In the genomic region with DNA sequence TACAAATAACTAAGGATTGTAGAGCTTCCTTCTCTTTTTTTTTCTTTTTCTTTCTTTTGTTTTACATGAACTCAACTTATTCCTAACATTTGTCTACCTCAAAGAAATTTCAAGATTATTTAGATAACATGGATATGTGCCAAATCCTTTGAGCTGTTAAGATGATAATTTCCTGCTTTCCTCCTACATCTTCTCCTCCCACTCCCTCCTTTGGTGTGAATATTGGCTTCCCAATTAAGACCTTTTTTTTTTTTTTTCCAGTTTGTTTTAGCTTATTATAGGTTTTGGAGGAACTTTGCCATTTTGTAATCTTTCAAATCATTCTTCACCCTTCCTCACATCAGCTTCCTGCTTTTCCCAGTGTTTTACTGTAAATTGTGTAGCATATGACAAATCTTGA, we compare ENCODE assay signal across 25 cellular contexts. TPM values are rescaled to one million over a fixed set of nuclear protein-coding genes. Genes with fewer than 3 reads are reported as not detected.
"Had no signal": no experiment of that assay in that cellular context is flagged by ENCODE, and none has a peak within 500 bp of the region (broad histone marks: within the 10 kb centered on the region; RNA-seq: fewer than 3 reads in every experiment).

No MANE protein-coding gene starts in this region.

- H3K27me3 ChIP-seq: Peyer's patch, SJSA1 had no signal

- H3K27me3 Mint-ChIP-seq: activated CD4-positive, alpha-beta memory T cell treated with anti-CD3 and anti-CD28 coated beads for 36 hours; activated CD4-positive, alpha-beta T cell treated with anti-CD3 and anti-CD28 coated beads, Interleukin-2, amount 10 ng/mL, durations not matched to agents 7 days and 5 days; central memory CD8-positive, alpha-beta T cell had no signal

- H3K4me1 ChIP-seq: Peyer's patch, SJSA1 had no signal

- H3K27ac Mint-ChIP-seq: activated CD4-positive, alpha-beta memory T cell treated with anti-CD3 and anti-CD28 coated beads for 36 hours; activated CD4-positive, alpha-beta T cell treated with anti-CD3 and anti-CD28 coated beads, Interleukin-2, amount 10 ng/mL, durations not matched to agents 7 days and 5 days; activated naive CD4-positive, alpha-beta T cell treated with anti-CD3 and anti-CD28 coated beads, Interleukin-2, amount 50 U/mL, for 72 hours; T-helper 1 cell treated with Interleukin-12 subunit alpha and Interleukin-12 subunit beta and Interleukin-4 antibody, amounts not matched to agents 30 μg/mL and 1 μg/mL, for 36 hours had no signal

- H3K4me3 Mint-ChIP-seq: activated CD4-positive, alpha-beta memory T cell treated with anti-CD3 and anti-CD28 coated beads for 36 hours; activated CD4-positive, alpha-beta T cell treated with anti-CD3 and anti-CD28 coated beads, Interleukin-2, amount 10 ng/mL, durations not matched to agents 7 days and 5 days; activated T-helper 1 cell treated with anti-CD3 and anti-CD28 coated beads, Interleukin-12 subunit alpha, Interleukin-12 subunit beta, Interleukin-2, Interleukin-4 antibody, amounts not matched to agents 30 ng/mL and 10 ng/mL and 1 ng/mL, durations not matched to agents 14 hours and 24 hours and 36 hours; central memory CD8-positive, alpha-beta T cell; T-helper 1 cell treated with Interleukin-12 subunit alpha and Interleukin-12 subunit beta and Interleukin-4 antibody, amounts not matched to agents 30 μg/mL and 1 μg/mL, for 36 hours had no signal

- DNase-seq: activated CD4-positive, alpha-beta memory T cell treated with anti-CD3 and anti-CD28 coated beads for 36 hours; activated CD4-positive, alpha-beta T cell treated with anti-CD3 and anti-CD28 coated beads, Interleukin-2, amount 10 ng/mL, durations not matched to agents 7 days and 5 days; activated CD4-positive, CD25-positive, alpha-beta regulatory T cell; activated CD8-positive, alpha-beta memory T cell treated with anti-CD3 and anti-CD28 coated beads, Interleukin-2, amount 50 U/mL, for 48 hours; activated effector memory CD4-positive, alpha-beta T cell treated with anti-CD3 and anti-CD28 coated beads, Interleukin-2, amount 50 U/mL, for 16 hours; activated naive CD4-positive, alpha-beta T cell treated with Interleukin-2 at 50 U/mL for 16 hours; activated T-cell treated with anti-CD3 and anti-CD28 coated beads, Interleukin-2, amount 50 U/mL, for 1 hour; aorta; Kasumi-1; KBM-7; NCI-H1048; NCI-H146; NCI-H187 treated with DMSO at 0.1 percent for 48 hours; NCI-H2081 treated with DMSO at 0.1 percent for 48 hours; NCI-H446; NCI-H524; Peyer's patch; Right ventricle myocardium superior had no signal

- ATAC-seq: activated naive CD4-positive, alpha-beta T cell treated with anti-CD3 and anti-CD28 coated beads, Interleukin-2, amount 50 U/mL, for 72 hours had no signal

- H3K27ac ChIP-seq: Peyer's patch, RWPE1, SJSA1 had no signal

- H3K4me1 Mint-ChIP-seq: central memory CD8-positive, alpha-beta T cell had no signal

- H3K4me3 ChIP-seq: Peyer's patch, SJSA1 had no signal

- H3K9me3 Mint-ChIP-seq: activated CD4-positive, alpha-beta memory T cell treated with anti-CD3 and anti-CD28 coated beads for 36 hours; activated CD4-positive, alpha-beta T cell treated with anti-CD3 and anti-CD28 coated beads, Interleukin-2, amount 10 ng/mL, durations not matched to agents 7 days and 5 days; activated naive CD4-positive, alpha-beta T cell treated with anti-CD3 and anti-CD28 coated beads, Interleukin-2, amount 50 U/mL, for 72 hours; activated T-helper 1 cell treated with anti-CD3 and anti-CD28 coated beads, Interleukin-12 subunit alpha, Interleukin-12 subunit beta, Interleukin-2, Interleukin-4 antibody, amounts not matched to agents 30 ng/mL and 10 ng/mL and 1 ng/mL, durations not matched to agents 14 hours and 24 hours and 36 hours; central memory CD8-positive, alpha-beta T cell; T-helper 1 cell treated with Interleukin-12 subunit alpha and Interleukin-12 subunit beta and Interleukin-4 antibody, amounts not matched to agents 30 μg/mL and 1 μg/mL, for 36 hours had no signal

- H3K9me3 ChIP-seq: Peyer's patch, SJSA1 had no signal

- H3K36me3 ChIP-seq: SJSA1 had no signal

RNA-seq across cellular contexts. Expression of a gene that starts 58.2 kb away (rescaled TPM):
- total RNA-seq: activated CD4-positive, alpha-beta memory T cell treated with anti-CD3 and anti-CD28 coated beads for 36 hours; activated CD4-positive, alpha-beta T cell treated with anti-CD3 and anti-CD28 coated beads, Interleukin-2, amount 10 ng/mL, durations not matched to agents 7 days and 5 days; activated naive CD4-positive, alpha-beta T cell treated with anti-CD3 and anti-CD28 coated beads, Interleukin-2, amount 50 U/mL, for 72 hours; activated T-helper 1 cell treated with anti-CD3 and anti-CD28 coated beads, Interleukin-12 subunit alpha, Interleukin-12 subunit beta, Interleukin-2, Interleukin-4 antibody, amounts not matched to agents 30 ng/mL and 10 ng/mL and 1 ng/mL, durations not matched to agents 14 hours and 24 hours and 36 hours; aorta; bronchial epithelial cell; Peyer's patch; Right ventricle myocardium superior; SJSA1 had no signal
